ENCODE assay signal across 1 cellular context in the genomic region with DNA sequence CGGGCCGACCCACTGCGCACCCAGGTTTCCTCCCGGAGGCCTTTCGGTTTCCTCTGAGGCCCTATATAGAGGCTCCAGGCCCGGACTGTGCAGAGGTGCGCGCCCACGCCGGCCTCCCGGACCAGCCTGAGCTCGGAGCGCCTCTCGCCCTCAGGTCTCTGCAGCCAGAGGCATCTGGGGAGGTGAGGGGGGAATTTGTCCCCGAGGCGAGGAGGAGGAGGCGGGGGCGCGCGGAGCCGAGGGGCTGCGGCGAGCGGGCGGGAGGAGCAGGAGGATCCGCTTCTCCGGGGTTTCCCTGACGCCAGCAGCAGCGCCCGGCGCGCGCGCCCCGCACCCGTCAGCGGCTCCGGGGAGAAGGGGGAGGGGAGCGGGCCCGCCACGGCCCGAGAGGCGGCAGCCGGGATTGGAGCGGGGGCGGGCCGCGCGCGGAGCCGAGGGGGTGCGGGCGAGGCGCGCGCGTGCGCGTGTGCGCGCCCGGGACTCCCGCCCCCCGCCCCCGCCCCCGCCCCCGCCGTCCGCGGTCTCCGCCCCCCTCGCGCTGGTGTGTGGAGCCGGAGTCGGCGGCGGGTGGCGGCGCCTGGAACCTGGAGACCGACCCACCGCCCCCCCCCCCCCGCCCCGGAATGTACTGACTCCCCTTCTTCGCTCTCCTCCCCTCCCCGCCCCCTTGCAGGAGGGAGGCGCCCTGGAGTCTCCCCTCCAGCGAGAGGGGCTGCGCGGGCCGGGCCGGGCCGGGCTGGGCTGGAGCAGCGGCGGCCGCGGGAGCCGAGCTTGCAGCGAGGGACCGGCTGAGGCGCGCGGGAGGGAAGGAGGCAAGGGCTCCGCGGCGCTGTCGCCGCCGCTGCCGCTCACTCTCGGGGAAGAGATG.
TF ChIP-seq lines count a peak whose summit lies in the region.

A gene with protein sequence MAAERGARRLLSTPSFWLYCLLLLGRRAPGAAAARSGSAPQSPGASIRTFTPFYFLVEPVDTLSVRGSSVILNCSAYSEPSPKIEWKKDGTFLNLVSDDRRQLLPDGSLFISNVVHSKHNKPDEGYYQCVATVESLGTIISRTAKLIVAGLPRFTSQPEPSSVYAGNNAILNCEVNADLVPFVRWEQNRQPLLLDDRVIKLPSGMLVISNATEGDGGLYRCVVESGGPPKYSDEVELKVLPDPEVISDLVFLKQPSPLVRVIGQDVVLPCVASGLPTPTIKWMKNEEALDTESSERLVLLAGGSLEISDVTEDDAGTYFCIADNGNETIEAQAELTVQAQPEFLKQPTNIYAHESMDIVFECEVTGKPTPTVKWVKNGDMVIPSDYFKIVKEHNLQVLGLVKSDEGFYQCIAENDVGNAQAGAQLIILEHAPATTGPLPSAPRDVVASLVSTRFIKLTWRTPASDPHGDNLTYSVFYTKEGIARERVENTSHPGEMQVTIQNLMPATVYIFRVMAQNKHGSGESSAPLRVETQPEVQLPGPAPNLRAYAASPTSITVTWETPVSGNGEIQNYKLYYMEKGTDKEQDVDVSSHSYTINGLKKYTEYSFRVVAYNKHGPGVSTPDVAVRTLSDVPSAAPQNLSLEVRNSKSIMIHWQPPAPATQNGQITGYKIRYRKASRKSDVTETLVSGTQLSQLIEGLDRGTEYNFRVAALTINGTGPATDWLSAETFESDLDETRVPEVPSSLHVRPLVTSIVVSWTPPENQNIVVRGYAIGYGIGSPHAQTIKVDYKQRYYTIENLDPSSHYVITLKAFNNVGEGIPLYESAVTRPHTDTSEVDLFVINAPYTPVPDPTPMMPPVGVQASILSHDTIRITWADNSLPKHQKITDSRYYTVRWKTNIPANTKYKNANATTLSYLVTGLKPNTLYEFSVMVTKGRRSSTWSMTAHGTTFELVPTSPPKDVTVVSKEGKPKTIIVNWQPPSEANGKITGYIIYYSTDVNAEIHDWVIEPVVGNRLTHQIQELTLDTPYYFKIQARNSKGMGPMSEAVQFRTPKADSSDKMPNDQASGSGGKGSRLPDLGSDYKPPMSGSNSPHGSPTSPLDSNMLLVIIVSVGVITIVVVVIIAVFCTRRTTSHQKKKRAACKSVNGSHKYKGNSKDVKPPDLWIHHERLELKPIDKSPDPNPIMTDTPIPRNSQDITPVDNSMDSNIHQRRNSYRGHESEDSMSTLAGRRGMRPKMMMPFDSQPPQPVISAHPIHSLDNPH (N-terminal part only) (plus strand): TSS at position 653 of the 868 bp plus-strand sequence. CDS start 213 bp downstream, at position 866.

TF ChIP-seq in HEK293, 187 proteins besides CTCF, POLR2A, EP300 and RAD21 (continued from another document and continues in another):
- TF ChIP-seq ZBTB11 (tag by site-specific recombination; conservative IDR thresholded peaks at IDR 0.05; ENCODE audit: low read depth): peak; percentile 91
- TF ChIP-seq ZFP37 (tag by site-specific recombination; IDR thresholded peaks at IDR 0.05): peak; percentile 67; the same call in 1 of the 2 replicates
- peak; percentile 80 for TF ChIP-seq ZNF394 (tag by site-specific recombination; IDR thresholded peaks at IDR 0.05; ENCODE audit: borderline replicate concordance)
- peak; percentile 67 for TF ChIP-seq ZBTB17 (tag by site-specific recombination; IDR thresholded peaks at IDR 0.05)
- TF ChIP-seq, protein P1, sequence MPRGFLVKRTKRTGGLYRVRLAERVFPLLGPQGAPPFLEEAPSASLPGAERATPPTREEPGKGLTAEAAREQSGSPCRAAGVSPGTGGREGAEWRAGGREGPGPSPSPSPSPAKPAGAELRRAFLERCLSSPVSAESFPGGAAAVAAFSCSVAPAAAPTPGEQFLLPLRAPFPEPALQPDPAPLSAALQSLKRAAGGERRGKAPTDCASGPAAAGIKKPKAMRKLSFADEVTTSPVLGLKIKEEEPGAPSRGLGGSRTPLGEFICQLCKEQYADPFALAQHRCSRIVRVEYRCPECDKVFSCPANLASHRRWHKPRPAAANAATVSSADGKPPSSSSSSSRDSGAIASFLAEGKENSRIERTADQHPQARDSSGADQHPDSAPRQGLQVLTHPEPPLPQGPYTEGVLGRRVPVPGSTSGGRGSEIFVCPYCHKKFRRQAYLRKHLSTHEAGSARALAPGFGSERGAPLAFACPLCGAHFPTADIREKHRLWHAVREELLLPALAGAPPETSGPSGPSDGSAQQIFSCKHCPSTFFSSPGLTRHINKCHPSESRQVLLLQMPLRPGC (tag by site-specific recombination; IDR thresholded peaks at IDR 0.05): 0 out of 2 replicates have a peak, but pooled peaks have one; percentile 49
- peak; percentile 78 for TF ChIP-seq ZNF610 (tag by site-specific recombination; IDR thresholded peaks at IDR 0.05; ENCODE audit: borderline replicate concordance)
- peak; percentile 44 for TF ChIP-seq SP2 (tag by site-specific recombination; IDR thresholded peaks at IDR 0.05)
- peak; percentile 65 for TF ChIP-seq KLF10 (tag by site-specific recombination; IDR thresholded peaks at IDR 0.05)
- peak; percentile 96 for TF ChIP-seq ZNF561 (tag by site-specific recombination; IDR thresholded peaks at IDR 0.05; ENCODE audit: borderline replicate concordance)
- no peak for TF ChIP-seq SCRT2 (tag by site-specific recombination; IDR thresholded peaks at IDR 0.05)
- 0 out of 2 replicates have a peak, but pooled peaks have one; percentile 14 for TF ChIP-seq GLIS1 (tag by site-specific recombination; IDR thresholded peaks at IDR 0.05)
- TF ChIP-seq ZNF341 (tag by site-specific recombination; IDR thresholded peaks at IDR 0.05; ENCODE audit: low read depth): peak; percentile 73; the same call in 1 of the 2 replicates
- 0 out of 2 replicates have a peak, but pooled peaks have one; percentile 11 for TF ChIP-seq ZNF10 (tag by site-specific recombination; IDR thresholded peaks at IDR 0.05)
- no peak for TF ChIP-seq ZNF549 (tag by site-specific recombination; IDR thresholded peaks at IDR 0.05)
- no peak for TF ChIP-seq ZNF791 (tag by site-specific recombination; IDR thresholded peaks at IDR 0.05)
- TF ChIP-seq ZNF677 (tag by site-specific recombination; IDR thresholded peaks at IDR 0.05): peak; percentile 57; the same call in 1 of the 2 replicates
- peak; percentile 68; the same call in 1 of the 2 replicates for TF ChIP-seq ZNF2 (tag by site-specific recombination; IDR thresholded peaks at IDR 0.05)
- 0 out of 2 replicates have a peak, but pooled peaks have one; percentile 21 for TF ChIP-seq ZNF302 (tag by site-specific recombination; IDR thresholded peaks at IDR 0.05; ENCODE audit: low read depth)
- no peak for TF ChIP-seq ZNF223 (tag by site-specific recombination; IDR thresholded peaks at IDR 0.05)
- TF ChIP-seq ZNF558 (tag by site-specific recombination; IDR thresholded peaks at IDR 0.05): no peak
- TF ChIP-seq ZNF660 (tag by site-specific recombination; IDR thresholded peaks at IDR 0.05): peak; percentile 88
- TF ChIP-seq PRDM1 (tag by site-specific recombination; IDR thresholded peaks at IDR 0.05): no peak
- TF ChIP-seq ZFHX2 (tag by site-specific recombination; conservative IDR thresholded peaks at IDR 0.05): peak; percentile 95
- TF ChIP-seq HOXD13 (CRISPR knock-in tag; IDR thresholded peaks at IDR 0.05; ENCODE audit: borderline replicate concordance): no peak
- TF ChIP-seq ZBTB1 (tag by site-specific recombination; IDR thresholded peaks at IDR 0.05): peak; percentile 56; the same call in 1 of the 2 replicates
- TF ChIP-seq EGR2 (tag by site-specific recombination; IDR thresholded peaks at IDR 0.05; ENCODE audit: low read depth): peak; percentile 95
- no peak for TF ChIP-seq ZNF623 (tag by site-specific recombination; IDR thresholded peaks at IDR 0.05)
- TF ChIP-seq ZNF416 (tag by site-specific recombination; IDR thresholded peaks at IDR 0.05): no peak
- TF ChIP-seq, protein P2, sequence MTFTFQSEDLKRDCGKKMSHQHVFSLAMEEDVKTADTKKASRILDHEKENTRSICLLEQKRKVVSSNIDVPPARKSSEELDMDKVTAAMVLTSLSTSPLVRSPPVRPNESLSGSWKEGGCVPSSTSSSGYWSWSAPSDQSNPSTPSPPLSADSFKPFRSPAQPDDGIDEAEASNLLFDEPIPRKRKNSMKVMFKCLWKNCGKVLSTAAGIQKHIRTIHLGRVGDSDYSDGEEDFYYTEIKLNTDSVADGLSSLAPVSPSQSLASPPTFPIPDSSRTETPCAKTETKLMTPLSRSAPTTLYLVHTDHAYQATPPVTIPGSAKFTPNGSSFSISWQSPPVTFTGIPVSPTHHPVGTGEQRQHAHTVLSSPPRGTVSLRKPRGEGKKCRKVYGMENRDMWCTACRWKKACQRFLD (tag by site-specific recombination; IDR thresholded peaks at IDR 0.05): peak; percentile 39; the same call in 1 of the 2 replicates
- peak; percentile 90 for TF ChIP-seq ZNF398 (tag by site-specific recombination; IDR thresholded peaks at IDR 0.05)
- TF ChIP-seq KLF9 (tag by site-specific recombination; IDR thresholded peaks at IDR 0.05; ENCODE audit: low read depth): peak; percentile 35; the same call in 1 of the 2 replicates
- peak; percentile 86 for TF ChIP-seq ZNF692 (tag by site-specific recombination; IDR thresholded peaks at IDR 0.05)
- TF ChIP-seq ZNF169 (tag by site-specific recombination; IDR thresholded peaks at IDR 0.05): no peak
- TF ChIP-seq ZBTB44 (tag by site-specific recombination; IDR thresholded peaks at IDR 0.05): peak; percentile 52; the same call in 1 of the 2 replicates
